Comparison of ENCODE assay signal across 1 cellular context in the genomic region with DNA sequence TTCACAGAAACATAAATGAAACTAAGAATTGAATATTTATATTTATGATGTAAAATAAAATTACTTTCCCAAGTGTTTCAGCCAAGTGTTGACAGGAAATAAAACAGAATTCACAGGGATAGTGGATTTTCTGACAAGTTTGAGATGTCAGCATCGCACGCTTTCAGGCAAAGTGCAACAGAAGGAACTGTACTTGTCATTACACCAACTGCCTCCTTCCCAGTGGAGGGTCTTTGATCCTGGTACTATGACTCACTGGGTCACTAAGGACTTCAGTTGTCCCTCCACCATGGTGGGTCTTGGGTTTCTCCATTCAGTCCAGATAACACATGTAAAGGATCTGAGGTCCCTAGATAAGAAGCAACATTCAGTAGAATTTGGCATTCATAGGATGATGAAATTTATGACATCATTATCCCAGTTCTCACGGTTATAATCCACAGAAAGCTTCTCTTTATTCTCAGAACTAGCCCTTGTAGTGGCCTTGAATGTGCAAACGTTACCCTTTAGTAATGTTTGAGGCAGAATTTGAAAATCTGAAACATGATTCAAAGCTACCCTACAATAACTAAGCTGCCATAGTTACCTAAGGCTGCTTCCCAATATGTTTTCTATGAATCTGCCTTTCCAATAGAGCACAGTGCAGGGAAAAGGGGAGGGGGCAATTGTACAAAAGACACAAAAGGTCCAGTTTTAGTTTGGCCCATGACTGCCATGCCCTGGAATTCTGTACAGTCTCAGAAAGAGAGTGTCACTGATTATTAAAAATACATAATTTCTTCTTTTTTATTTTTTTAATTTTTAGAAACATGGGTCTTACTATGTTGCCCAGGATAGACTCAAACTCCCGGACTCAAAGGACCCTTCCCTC.
TF ChIP-seq lines count a peak whose summit lies in the region.

No MANE protein-coding gene starts in this region.

TF ChIP-seq in K562, 482 proteins besides CTCF, POLR2A, EP300 and RAD21 (continued from another document and continues in another):
- TF ChIP-seq XRCC4 (IDR thresholded peaks at IDR 0.05; ENCODE audit: extremely low read depth, insufficient read depth, insufficient read length) (no peak), FOS (IDR thresholded peaks at IDR 0.05; ENCODE audit: extremely low read depth, insufficient read length) (peak; percentile 74), E2F3 (CRISPR knock-in tag; IDR thresholded peaks at IDR 0.05) (no peak), ZNF277 (CRISPR knock-in tag; IDR thresholded peaks at IDR 0.05; ENCODE audit: borderline replicate concordance) (no peak), RUNX1 (IDR thresholded peaks at IDR 0.05; ENCODE audit: low read depth) (no peak), MTA3 (IDR thresholded peaks at IDR 0.05; ENCODE audit: borderline replicate concordance) (peak; percentile 98), ZBTB17 (CRISPR knock-in tag; IDR thresholded peaks at IDR 0.05) (peak; percentile 25; the same call in 1 of the 2 replicates), ASH1L (IDR thresholded peaks at IDR 0.05; ENCODE audit: borderline replicate concordance, low read depth, partially characterized antibody) (no peak), ZBTB43 (CRISPR knock-in tag; IDR thresholded peaks at IDR 0.05) (0 out of 2 replicates have a peak, but pooled peaks have one; percentile 25), MTA2 (IDR thresholded peaks at IDR 0.05; ENCODE audit: low read depth) (peak; percentile 94), DDX20 (tag; IDR thresholded peaks at IDR 0.05; ENCODE audit: low read depth) (no peak), ZNF696 (CRISPR knock-in tag; conservative IDR thresholded peaks at IDR 0.05) (no peak), MLX (CRISPR knock-in tag; conservative IDR thresholded peaks at IDR 0.05) (no peak), HEY1 (CRISPR knock-in tag; IDR thresholded peaks at IDR 0.05; ENCODE audit: borderline replicate concordance) (no peak), HNRNPH1 (optimal IDR thresholded peaks at IDR 0.05; ENCODE audit: low read depth, low read length) (no peak), RBM39 (optimal IDR thresholded peaks at IDR 0.05; ENCODE audit: low read depth, low read length) (no peak), RBM22 (IDR thresholded peaks at IDR 0.05; ENCODE audit: low read depth, low read length, poor library complexity, severe bottlenecking) (no peak), ZNF77 (CRISPR knock-in tag; IDR thresholded peaks at IDR 0.05) (no peak), HLTF (IDR thresholded peaks at IDR 0.05) (no peak; the same call in 1 of the 2 replicates), MGA (IDR thresholded peaks at IDR 0.05) (peak; percentile 58), SRSF1 (IDR thresholded peaks at IDR 0.05; ENCODE audit: low read depth, low read length) (no peak), MED1 (CRISPR knock-in tag; IDR thresholded peaks at IDR 0.05; ENCODE audit: borderline replicate concordance) (no peak), CREB3L1 (IDR thresholded peaks at IDR 0.05; ENCODE audit: borderline replicate concordance, low read depth) (peak; percentile 38; the same call in 1 of the 2 replicates), HOXB6 (CRISPR knock-in tag; IDR thresholded peaks at IDR 0.05; ENCODE audit: borderline replicate concordance) (no peak), ZNF449 (CRISPR knock-in tag; IDR thresholded peaks at IDR 0.05) (no peak), ZKSCAN1 (IDR thresholded peaks at IDR 0.05; ENCODE audit: low read depth, low read length) (no peak)
- TF ChIP-seq, protein P1, sequence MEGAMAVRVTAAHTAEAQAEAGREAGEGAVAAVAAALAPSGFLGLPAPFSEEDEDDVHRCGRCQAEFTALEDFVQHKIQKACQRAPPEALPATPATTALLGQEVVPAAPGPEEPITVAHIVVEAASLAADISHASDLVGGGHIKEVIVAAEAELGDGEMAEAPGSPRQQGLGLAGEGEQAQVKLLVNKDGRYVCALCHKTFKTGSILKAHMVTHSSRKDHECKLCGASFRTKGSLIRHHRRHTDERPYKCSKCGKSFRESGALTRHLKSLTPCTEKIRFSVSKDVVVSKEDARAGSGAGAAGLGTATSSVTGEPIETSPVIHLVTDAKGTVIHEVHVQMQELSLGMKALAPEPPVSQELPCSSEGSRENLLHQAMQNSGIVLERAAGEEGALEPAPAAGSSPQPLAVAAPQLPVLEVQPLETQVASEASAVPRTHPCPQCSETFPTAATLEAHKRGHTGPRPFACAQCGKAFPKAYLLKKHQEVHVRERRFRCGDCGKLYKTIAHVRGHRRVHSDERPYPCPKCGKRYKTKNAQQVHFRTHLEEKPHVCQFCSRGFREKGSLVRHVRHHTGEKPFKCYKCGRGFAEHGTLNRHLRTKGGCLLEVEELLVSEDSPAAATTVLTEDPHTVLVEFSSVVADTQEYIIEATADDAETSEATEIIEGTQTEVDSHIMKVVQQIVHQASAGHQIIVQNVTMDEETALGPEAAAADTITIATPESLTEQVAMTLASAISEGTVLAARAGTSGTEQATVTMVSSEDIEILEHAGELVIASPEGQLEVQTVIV (CRISPR knock-in tag; IDR thresholded peaks at IDR 0.05; ENCODE audit: borderline replicate concordance): no peak
